ENCODE assay signal across 1 cellular context in genomic region chr16:85862476-85863383, GRCh38.
TF ChIP-seq lines count a peak whose summit lies in the region.

No MANE protein-coding gene starts in this region.

TF ChIP-seq in HEK293, 187 proteins besides CTCF, POLR2A, EP300 and RAD21 (continued from another document):
- TF ChIP-seq OSR2 (tag by site-specific recombination; IDR thresholded peaks at IDR 0.05), result no peak
- TF ChIP-seq KLF10 (tag by site-specific recombination; IDR thresholded peaks at IDR 0.05), result no peak
- no peak for TF ChIP-seq GLIS1 (tag by site-specific recombination; IDR thresholded peaks at IDR 0.05)
- TF ChIP-seq ZNF302 (tag by site-specific recombination; IDR thresholded peaks at IDR 0.05; ENCODE audit: low read depth), result no peak
- no peak for TF ChIP-seq ZNF223 (tag by site-specific recombination; IDR thresholded peaks at IDR 0.05)
- TF ChIP-seq OVOL3 (tag by site-specific recombination; IDR thresholded peaks at IDR 0.05), result no peak
- no peak for TF ChIP-seq ZNF354C (tag by site-specific recombination; IDR thresholded peaks at IDR 0.05; ENCODE audit: borderline replicate concordance, low read depth)
- peak; percentile 57 for TF ChIP-seq ZBTB11 (tag by site-specific recombination; conservative IDR thresholded peaks at IDR 0.05; ENCODE audit: low read depth)
- TF ChIP-seq ZNF555 (tag by site-specific recombination; conservative IDR thresholded peaks at IDR 0.05), result peak; percentile 52
- no peak for TF ChIP-seq ZNF423 (tag by site-specific recombination; IDR thresholded peaks at IDR 0.05)
- TF ChIP-seq KLF16 (tag by site-specific recombination; IDR thresholded peaks at IDR 0.05), result no peak
- no peak for TF ChIP-seq KLF1 (tag by site-specific recombination; IDR thresholded peaks at IDR 0.05)
- no peak for TF ChIP-seq PRDM4 (tag by site-specific recombination; IDR thresholded peaks at IDR 0.05)
- TF ChIP-seq ZNF112 (tag by site-specific recombination; IDR thresholded peaks at IDR 0.05), result no peak
- TF ChIP-seq HOXD13 (CRISPR knock-in tag; IDR thresholded peaks at IDR 0.05; ENCODE audit: borderline replicate concordance), result no peak
- no peak for TF ChIP-seq ZNF16 (tag by site-specific recombination; IDR thresholded peaks at IDR 0.05; ENCODE audit: low read depth)
- no peak for TF ChIP-seq ZNF707 (tag by site-specific recombination; IDR thresholded peaks at IDR 0.05)
- TF ChIP-seq ZNF768 (tag by site-specific recombination; IDR thresholded peaks at IDR 0.05), result no peak
- no peak for TF ChIP-seq ZNF521 (tag by site-specific recombination; IDR thresholded peaks at IDR 0.05)
- TF ChIP-seq ZNF623 (tag by site-specific recombination; IDR thresholded peaks at IDR 0.05), result peak; percentile 40
- TF ChIP-seq ZNF211 (tag by site-specific recombination; IDR thresholded peaks at IDR 0.05; ENCODE audit: low read depth), result no peak
- no peak for TF ChIP-seq REPIN1 (tag by site-specific recombination; IDR thresholded peaks at IDR 0.05; ENCODE audit: low read depth)
- no peak for TF ChIP-seq ZNF624 (tag by site-specific recombination; IDR thresholded peaks at IDR 0.05)
- TF ChIP-seq ZNF530 (tag by site-specific recombination; IDR thresholded peaks at IDR 0.05; ENCODE audit: low read depth), result no peak
- no peak for TF ChIP-seq ZNF169 (tag by site-specific recombination; IDR thresholded peaks at IDR 0.05)
- TF ChIP-seq ZNF449 (tag by site-specific recombination; IDR thresholded peaks at IDR 0.05), result no peak
- no peak for TF ChIP-seq ZNF148 (tag by site-specific recombination; IDR thresholded peaks at IDR 0.05; ENCODE audit: borderline replicate concordance)
- TF ChIP-seq ZNF18 (tag by site-specific recombination; IDR thresholded peaks at IDR 0.05), result no peak
- no peak for TF ChIP-seq ZNF2 (tag by site-specific recombination; IDR thresholded peaks at IDR 0.05)
- TF ChIP-seq ZNF747 (tag by site-specific recombination; IDR thresholded peaks at IDR 0.05), result no peak
- TF ChIP-seq BCL11B (tag by site-specific recombination; IDR thresholded peaks at IDR 0.05; ENCODE audit: low read depth), result no peak
- TF ChIP-seq ZNF518A (tag by site-specific recombination; conservative IDR thresholded peaks at IDR 0.05; ENCODE audit: low read depth), result peak; percentile 60; the same call in 1 of the 2 replicates
- TF ChIP-seq ZNF701 (tag by site-specific recombination; IDR thresholded peaks at IDR 0.05), result no peak
- no peak for TF ChIP-seq ZNF529 (tag by site-specific recombination; IDR thresholded peaks at IDR 0.05; ENCODE audit: insufficient replicate concordance)
